8 cellular contexts compared by ENCODE assay signal in genomic region chr14:44887596-44887955, GRCh38.
"Had no signal": no experiment of that assay in that cellular context is flagged by ENCODE, and none has a peak within 500 bp of the region (broad histone marks: within the 10 kb centered on the region; RNA-seq: fewer than 3 reads in every experiment).

No MANE protein-coding gene starts in this region.

- H3K36me3 ChIP-seq: HAP-1 had no signal

- H2AFZ ChIP-seq: GM23248 had no signal

- H3K4me3 ChIP-seq: GM23248, HAP-1 had no signal

- H3K9ac ChIP-seq: GM23248 had no signal

- FAIRE-seq: HepG2 had no signal

- DNase-seq: GM23248, H7, HFFc6, KG1 had no signal

- H3K4me1 ChIP-seq: HAP-1 had no signal

- H3K9me3 ChIP-seq: HAP-1 had no signal

- ATAC-seq: HCT116, HepG2 had no signal

- H3K27ac ChIP-seq: GM23248, HL-60 had no signal
